ENCODE assay signal across 2 cellular contexts in genomic region chr15:58934521-58934920, GRCh38.
TF ChIP-seq lines count a peak whose summit lies in the region.

No MANE protein-coding gene starts in this region.

TF ChIP-seq in SK-N-SH treated with all-trans-retinoic acid at 6 μM for 48 hours, 23 proteins besides CTCF, POLR2A, EP300 and RAD21 (continued from another document):
- TF ChIP-seq PATZ1 (CRISPR knock-in tag; IDR thresholded peaks at IDR 0.05; ENCODE audit: borderline replicate concordance), result no peak
- TF ChIP-seq ZFP3 (CRISPR knock-in tag; IDR thresholded peaks at IDR 0.05), result no peak
- no peak for TF ChIP-seq TOX (CRISPR knock-in tag; IDR thresholded peaks at IDR 0.05; ENCODE audit: borderline replicate concordance)
- TF ChIP-seq CSRNP3 (CRISPR knock-in tag; IDR thresholded peaks at IDR 0.05), result no peak
- no peak for TF ChIP-seq CSDC2 (CRISPR knock-in tag; IDR thresholded peaks at IDR 0.05)
- TF ChIP-seq TSHZ2 (CRISPR knock-in tag; IDR thresholded peaks at IDR 0.05), result no peak
- no peak for TF ChIP-seq BACH2 (CRISPR knock-in tag; IDR thresholded peaks at IDR 0.05; ENCODE audit: borderline replicate concordance)
- TF ChIP-seq ARNTL (CRISPR knock-in tag; IDR thresholded peaks at IDR 0.05; ENCODE audit: borderline replicate concordance, low read depth), result no peak
- TF ChIP-seq ZNF8 (CRISPR knock-in tag; IDR thresholded peaks at IDR 0.05), result no peak
- no peak for TF ChIP-seq ESRRG (CRISPR knock-in tag; IDR thresholded peaks at IDR 0.05)
- TF ChIP-seq TCF4 (CRISPR knock-in tag; IDR thresholded peaks at IDR 0.05; ENCODE audit: borderline replicate concordance), result no peak
- TF ChIP-seq ZC3H10 (CRISPR knock-in tag; IDR thresholded peaks at IDR 0.05), result no peak

TF ChIP-seq in WTC11, 78 proteins besides CTCF, POLR2A, EP300 and RAD21 (continued from another document):
- TF ChIP-seq AR (CRISPR knock-in tag; IDR thresholded peaks at IDR 0.05) (no peak), CDX4 (CRISPR knock-in tag; IDR thresholded peaks at IDR 0.05; ENCODE audit: borderline replicate concordance) (no peak), ZSCAN18 (CRISPR knock-in tag; IDR thresholded peaks at IDR 0.05) (no peak), AFF4 (CRISPR knock-in tag; IDR thresholded peaks at IDR 0.05; ENCODE audit: borderline replicate concordance) (no peak), ZNF121 (CRISPR knock-in tag; IDR thresholded peaks at IDR 0.05) (no peak), ATF3 (CRISPR knock-in tag; conservative IDR thresholded peaks at IDR 0.05) (no peak), USF1 (CRISPR knock-in tag; IDR thresholded peaks at IDR 0.05) (no peak), SP1 (CRISPR knock-in tag; conservative IDR thresholded peaks at IDR 0.05) (no peak), ATF1 (CRISPR knock-in tag; IDR thresholded peaks at IDR 0.05) (no peak)
